1 cellular context compared by ENCODE assay signal in genomic region chr1:30907641-30908445, GRCh38.
TF ChIP-seq lines count a peak whose summit lies in the region.

No MANE protein-coding gene starts in this region.

TF ChIP-seq in K562, 482 proteins besides CTCF, POLR2A, EP300 and RAD21 (continued from another document and continues in another):
- TF ChIP-seq PRDM10 (IDR thresholded peaks at IDR 0.05; ENCODE audit: partially characterized antibody) (peak; percentile 58), FOXA1 (IDR thresholded peaks at IDR 0.05; ENCODE audit: borderline replicate concordance) (no peak), GATA2 (CRISPR knock-in tag; IDR thresholded peaks at IDR 0.05) (no peak), ZNF639 (CRISPR knock-in tag; conservative IDR thresholded peaks at IDR 0.05 in 1 of 2, IDR thresholded peaks at IDR 0.05 in 1 of 2) (no peak), ZNF668 (CRISPR knock-in tag; IDR thresholded peaks at IDR 0.05) (no peak), ZNF263 (CRISPR knock-in tag; IDR thresholded peaks at IDR 0.05; ENCODE audit: borderline replicate concordance) (0 out of 2 replicates have a peak, but pooled peaks have one; percentile 11), BCLAF1 (IDR thresholded peaks at IDR 0.05; ENCODE audit: borderline replicate concordance in 1 of 2, control insufficient read depth in 1 of 2, low read depth in 2 of 2, low read length in 1 of 2) (no peak), TCF7 (IDR thresholded peaks at IDR 0.05; ENCODE audit: borderline replicate concordance) (no peak), SAFB2 (IDR thresholded peaks at IDR 0.05; ENCODE audit: borderline replicate concordance, low read depth, low read length, severe bottlenecking) (no peak), NR2C1 (IDR thresholded peaks at IDR 0.05) (no peak), NR2C1 (tag; IDR thresholded peaks at IDR 0.05) (no peak), ARID1B (IDR thresholded peaks at IDR 0.05) (0 out of 2 replicates have a peak, but pooled peaks have one; percentile 18), THRAP3 (IDR thresholded peaks at IDR 0.05; ENCODE audit: borderline replicate concordance) (no peak), ZC3H4 (CRISPR knock-in tag; IDR thresholded peaks at IDR 0.05; ENCODE audit: borderline replicate concordance) (peak; percentile 69; the same call in 1 of the 2 replicates), LARP7 (IDR thresholded peaks at IDR 0.05) (no peak), RBFOX2 (IDR thresholded peaks at IDR 0.05; ENCODE audit: low read depth, low read length) (peak; percentile 68), POLR2H (tag; IDR thresholded peaks at IDR 0.05; ENCODE audit: low read depth) (no peak), HBP1 (CRISPR knock-in tag; IDR thresholded peaks at IDR 0.05) (no peak), MYNN (IDR thresholded peaks at IDR 0.05) (no peak), MYNN (CRISPR knock-in tag; IDR thresholded peaks at IDR 0.05) (no peak), ZNF12 (CRISPR knock-in tag; IDR thresholded peaks at IDR 0.05) (no peak), ZBTB7A (IDR thresholded peaks at IDR 0.05; ENCODE audit: borderline replicate concordance, control insufficient read depth, low read depth, low read length) (peak; percentile 63; the same call in 1 of the 2 replicates), KAT7 (CRISPR knock-in tag; IDR thresholded peaks at IDR 0.05; ENCODE audit: borderline replicate concordance) (peak; percentile 57; the same call in 1 of the 2 replicates), PHF20 (IDR thresholded peaks at IDR 0.05; ENCODE audit: partially characterized antibody) (peak; percentile 8), SAP30 (IDR thresholded peaks at IDR 0.05; ENCODE audit: borderline replicate concordance, insufficient read depth, low read depth, low read length, poor library complexity, severe bottlenecking) (peak; percentile 30), POLR2G (IDR thresholded peaks at IDR 0.05; ENCODE audit: low read depth, low read length) (peak; percentile 56; the same call in 1 of the 2 replicates), FIP1L1 (IDR thresholded peaks at IDR 0.05; ENCODE audit: low read depth, low read length, poor library complexity, severe bottlenecking) (no peak), DLX4 (CRISPR knock-in tag; IDR thresholded peaks at IDR 0.05) (no peak), STAG1 (CRISPR knock-in tag; IDR thresholded peaks at IDR 0.05; ENCODE audit: borderline replicate concordance) (0 out of 2 replicates have a peak, but pooled peaks have one; percentile 36), MED1 (CRISPR knock-in tag; IDR thresholded peaks at IDR 0.05; ENCODE audit: borderline replicate concordance) (peak; percentile 74; the same call in 1 of the 2 replicates), SMARCA5 (IDR thresholded peaks at IDR 0.05) (peak; percentile 67), TRIM25 (IDR thresholded peaks at IDR 0.05; ENCODE audit: borderline replicate concordance) (no peak), ETV6 (IDR thresholded peaks at IDR 0.05; ENCODE audit: borderline replicate concordance in 1 of 2, low read depth in 2 of 2, low read length in 1 of 2) (no peak), ETV6 (CRISPR knock-in tag; IDR thresholded peaks at IDR 0.05; ENCODE audit: borderline replicate concordance) (no peak), ESRRA (IDR thresholded peaks at IDR 0.05; ENCODE audit: borderline replicate concordance, low read depth) (0 out of 2 replicates have a peak, but pooled peaks have one; percentile 18), ZNF76 (CRISPR knock-in tag; IDR thresholded peaks at IDR 0.05; ENCODE audit: borderline replicate concordance) (no peak), PTBP1 (IDR thresholded peaks at IDR 0.05; ENCODE audit: low read depth, low read length) (no peak), ILF3 (IDR thresholded peaks at IDR 0.05; ENCODE audit: borderline replicate concordance) (no peak), ZKSCAN8 (CRISPR knock-in tag; IDR thresholded peaks at IDR 0.05) (no peak), GMEB1 (CRISPR knock-in tag; IDR thresholded peaks at IDR 0.05) (no peak), PML (IDR thresholded peaks at IDR 0.05; ENCODE audit: low read length) (no peak), ZFX (CRISPR knock-in tag; IDR thresholded peaks at IDR 0.05) (peak; percentile 34; the same call in 1 of the 2 replicates), MAX (CRISPR knock-in tag; IDR thresholded peaks at IDR 0.05) (peak; percentile 11; the same call in 1 of the 2 replicates), ZBTB26 (CRISPR knock-in tag; IDR thresholded peaks at IDR 0.05) (no peak), ZNF395 (CRISPR knock-in tag; IDR thresholded peaks at IDR 0.05) (0 out of 2 replicates have a peak, but pooled peaks have one; percentile 50), SOX6 (IDR thresholded peaks at IDR 0.05) (no peak), CBFA2T3 (IDR thresholded peaks at IDR 0.05) (0 out of 2 replicates have a peak, but pooled peaks have one; percentile 5), ZNF324 (CRISPR knock-in tag; IDR thresholded peaks at IDR 0.05) (no peak), HDGF (IDR thresholded peaks at IDR 0.05) (peak; percentile 92; the same call in 1 of the 2 replicates)
